ENCODE assay signal across 1 cellular context in the genomic region with DNA sequence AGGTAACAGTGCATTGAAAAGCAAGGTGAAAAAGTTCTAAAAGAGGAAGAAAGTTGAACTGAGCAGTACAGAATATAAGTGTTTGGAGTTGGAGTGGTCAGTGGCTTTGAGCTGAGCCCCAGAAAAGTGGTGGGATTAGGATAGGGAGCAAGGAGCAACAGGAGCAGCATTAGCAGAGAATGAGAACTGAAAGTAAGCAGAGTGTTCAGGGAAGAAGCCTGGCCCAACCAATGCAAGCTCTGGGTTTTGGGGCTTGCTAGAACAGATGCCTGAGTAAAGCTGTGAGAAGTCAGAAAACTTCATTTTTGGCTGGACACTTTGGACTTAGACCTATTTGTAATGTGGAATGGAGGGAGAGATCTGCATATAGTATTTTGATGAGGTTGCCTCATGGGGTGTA.
TF ChIP-seq lines count a peak whose summit lies in the region.

No MANE protein-coding gene starts in this region.

TF ChIP-seq in WTC11, 78 proteins besides CTCF, POLR2A, EP300 and RAD21 (continued from another document):
- TF ChIP-seq, protein P1, sequence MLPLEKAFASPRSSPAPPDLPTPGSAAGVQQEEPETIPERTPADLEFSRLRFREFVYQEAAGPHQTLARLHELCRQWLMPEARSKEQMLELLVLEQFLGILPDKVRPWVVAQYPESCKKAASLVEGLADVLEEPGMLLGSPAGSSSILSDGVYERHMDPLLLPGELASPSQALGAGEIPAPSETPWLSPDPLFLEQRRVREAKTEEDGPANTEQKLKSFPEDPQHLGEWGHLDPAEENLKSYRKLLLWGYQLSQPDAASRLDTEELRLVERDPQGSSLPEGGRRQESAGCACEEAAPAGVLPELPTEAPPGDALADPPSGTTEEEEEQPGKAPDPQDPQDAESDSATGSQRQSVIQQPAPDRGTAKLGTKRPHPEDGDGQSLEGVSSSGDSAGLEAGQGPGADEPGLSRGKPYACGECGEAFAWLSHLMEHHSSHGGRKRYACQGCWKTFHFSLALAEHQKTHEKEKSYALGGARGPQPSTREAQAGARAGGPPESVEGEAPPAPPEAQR (CRISPR knock-in tag; IDR thresholded peaks at IDR 0.05), result no peak
- TF ChIP-seq JAZF1 (CRISPR knock-in tag; IDR thresholded peaks at IDR 0.05) (no peak), ZNF423 (CRISPR knock-in tag; IDR thresholded peaks at IDR 0.05) (no peak), RELA (CRISPR knock-in tag; IDR thresholded peaks at IDR 0.05; ENCODE audit: borderline replicate concordance) (no peak), ETV6 (CRISPR knock-in tag; IDR thresholded peaks at IDR 0.05) (no peak), PRDM15 (CRISPR knock-in tag; IDR thresholded peaks at IDR 0.05) (no peak), ESRRA (CRISPR knock-in tag; IDR thresholded peaks at IDR 0.05; ENCODE audit: borderline replicate concordance) (no peak)
